In the genomic region with DNA sequence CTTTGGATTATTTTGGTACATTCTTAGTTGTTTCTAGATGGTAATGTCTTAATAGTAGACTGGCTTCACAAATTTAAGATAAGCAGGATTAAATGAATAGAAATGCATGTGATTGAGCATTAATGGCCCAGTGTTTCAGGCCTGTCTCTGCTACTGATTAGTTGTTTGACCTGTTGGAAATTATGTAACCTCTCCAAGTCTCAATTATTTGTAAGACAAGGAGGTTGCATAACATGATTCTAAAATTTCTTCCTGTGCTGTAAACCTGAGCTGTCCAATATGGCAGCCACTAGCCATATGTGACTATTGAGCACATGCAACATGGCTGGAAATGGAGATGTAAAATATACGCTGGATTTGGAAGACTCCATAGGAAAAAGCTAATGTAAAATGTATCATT, we compare ENCODE assay signal across 32 cellular contexts.
"Had no signal": no experiment of that assay in that cellular context is flagged by ENCODE, and none has a peak within 500 bp of the region (broad histone marks: within the 10 kb centered on the region; RNA-seq: fewer than 3 reads in every experiment).

No MANE protein-coding gene starts in this region.

- H3K9me3 ChIP-seq: adrenal gland, body of pancreas, breast epithelium had no signal

- DNase-seq: activated B cell treated with CpG ODN at 0.5 μM for 24 hours; activated CD4-positive, alpha-beta memory T cell treated with anti-CD3 and anti-CD28 coated beads for 36 hours; activated CD4-positive, alpha-beta T cell treated with anti-CD3 and anti-CD28 coated beads for 4 hours; activated CD4-positive, alpha-beta T cell treated with anti-CD3 and anti-CD28 coated beads, Interleukin-2, amount 10 ng/mL, durations not matched to agents 24 days and 14 days; activated CD4-positive, alpha-beta T cell treated with anti-CD3 and anti-CD28 coated beads, Interleukin-2, amount 50 U/mL, for 1 hour; activated CD4-positive, alpha-beta T cell treated with anti-CD3 and anti-CD28 coated beads, Interleukin-2, amount 50 U/mL, for 4 hours; activated CD4-positive, CD25-positive, alpha-beta regulatory T cell treated with anti-CD3 and anti-CD28 coated beads, Interleukin-2, amount 50 U/mL, for 72 hours; activated CD8-positive, alpha-beta memory T cell treated with anti-CD3 and anti-CD28 coated beads, Interleukin-2, amount 50 U/mL, for 4 hours; activated CD8-positive, alpha-beta T cell treated with anti-CD3 and anti-CD28 coated beads for 36 hours; activated effector memory CD4-positive, alpha-beta T cell treated with anti-CD3 and anti-CD28 coated beads, Interleukin-2, amount 50 U/mL, for 16 hours; activated gamma-delta T cell treated with Interleukin-2 at 50 U/mL for 16 hours; activated naive CD4-positive, alpha-beta T cell; activated naive CD4-positive, alpha-beta T cell treated with anti-CD3 and anti-CD28 coated beads for 36 hours; activated naive CD4-positive, alpha-beta T cell treated with anti-CD3 and anti-CD28 coated beads, Interleukin-2, amount 50 U/mL, for 16 hours; activated naive CD8-positive, alpha-beta T cell treated with anti-CD3 and anti-CD28 coated beads for 36 hours; activated T-cell treated with anti-CD3 and anti-CD28 coated beads for 4 hours; activated T-cell treated with anti-CD3 and anti-CD28 coated beads, Interleukin-2, amount 50 U/mL, for 1 hour; activated T-cell treated with anti-CD3 and anti-CD28 coated beads, Interleukin-2, amount 50 U/mL, for 4 hours; activated T-cell treated with anti-CD3 and anti-CD28 coated beads, Interleukin-2, amount 50 U/mL, for 72 hours; adrenal gland; amniotic stem cell; aorta; body of pancreas; brain microvascular endothelial cell; central memory CD4-positive, alpha-beta T cell; T-helper 1 cell; T-helper 2 cell; T-helper 9 cell had no signal

- H3K4me3 ChIP-seq: adrenal gland, body of pancreas, breast epithelium had no signal

- H3K27ac ChIP-seq: adrenal gland, body of pancreas, brain microvascular endothelial cell, breast epithelium, VCaP had no signal

- ATAC-seq: activated CD8-positive, alpha-beta T cell treated with anti-CD3 and anti-CD28 coated beads for 36 hours; activated naive CD4-positive, alpha-beta T cell treated with anti-CD3 and anti-CD28 coated beads, Interleukin-2, amount 50 U/mL, for 72 hours; activated T-cell treated with anti-CD3 and anti-CD28 coated beads, Interleukin-2, amount 50 U/mL, for 4 hours; activated T-cell treated with anti-CD3 and anti-CD28 coated beads, Interleukin-2, amount 50 U/mL, for 72 hours; activated T-helper 17 cell treated with anti-CD3 and anti-CD28 coated beads, Interleukin-2, amount 50 U/mL, for 72 hours; body of pancreas had no signal

- H3K27me3 ChIP-seq: adrenal gland, body of pancreas, brain microvascular endothelial cell, breast epithelium had no signal

- H3K36me3 ChIP-seq: adrenal gland, brain microvascular endothelial cell, breast epithelium had no signal

- H3K4me1 ChIP-seq: breast epithelium had no signal
